31 cellular contexts compared by ENCODE assay signal in the genomic region with DNA sequence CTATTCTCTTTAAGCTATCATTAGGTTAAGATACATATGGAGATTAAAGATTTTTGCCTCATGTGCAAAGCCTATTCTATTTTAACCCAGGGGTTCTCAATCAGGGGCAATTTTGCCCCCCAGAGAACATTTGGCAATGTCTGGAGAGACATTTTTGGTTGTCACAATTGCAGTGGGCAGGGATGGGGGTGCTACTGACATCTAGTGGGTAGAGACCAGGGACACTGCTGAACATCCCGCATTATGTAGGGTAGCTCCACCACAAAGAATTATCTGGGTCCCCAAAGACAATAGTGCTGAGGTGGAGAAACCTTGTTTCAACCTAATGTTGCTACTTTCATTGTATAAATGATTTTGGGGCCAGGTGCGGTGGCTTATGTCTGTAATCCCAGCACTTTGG.
"Had no signal": no experiment of that assay in that cellular context is flagged by ENCODE, and none has a peak within 500 bp of the region (broad histone marks: within the 10 kb centered on the region; RNA-seq: fewer than 3 reads in every experiment).

No MANE protein-coding gene starts in this region.

- H2AFZ ChIP-seq: parathyroid adenoma had no signal

- H3K9me3 ChIP-seq: adrenal gland, body of pancreas, left lung, lower lobe of right lung, psoas muscle, uterus had no signal

- DNase-seq: activated CD4-positive, alpha-beta T cell treated with anti-CD3 and anti-CD28 coated beads for 4 hours; activated CD4-positive, alpha-beta T cell treated with anti-CD3 and anti-CD28 coated beads, Interleukin-2, amount 50 U/mL, for 4 hours; activated effector memory CD4-positive, alpha-beta T cell treated with anti-CD3 and anti-CD28 coated beads, Interleukin-2, amount 50 U/mL, for 16 hours; activated naive CD4-positive, alpha-beta T cell treated with anti-CD3 and anti-CD28 coated beads for 36 hours; activated naive CD8-positive, alpha-beta T cell treated with anti-CD3 and anti-CD28 coated beads for 36 hours; adrenal gland; aorta; body of pancreas; cortex of kidney; effector memory CD8-positive, alpha-beta T cell; foreskin fibroblast; heart left ventricle; kidney glomerular epithelial cell; left lung; lower lobe of right lung; mesenchymal stem cell; naive thymus-derived CD8-positive, alpha-beta T cell; occipital lobe; psoas muscle; stimulated activated CD4-positive, alpha-beta T cell treated with anti-CD3 and anti-CD28 coated beads, Interleukin-1b, Interleukin-23, amount 100 ng/mL, for 48 hours; stimulated activated CD4-positive, alpha-beta T cell treated with anti-CD3 and anti-CD28 coated beads, Interleukin-4, amount 100 ng/mL, for 4 hours; stimulated activated CD8-positive, alpha-beta memory T cell treated with anti-CD3 and anti-CD28 coated beads, Interleukin-4, amount 100 ng/mL, for 48 hours; stimulated activated naive CD8-positive, alpha-beta T cell treated with anti-CD3 and anti-CD28 coated beads, Interleukin-15, amount 100 ng/mL, for 72 hours; substantia nigra; T-helper 2 cell; uterus had no signal

- ATAC-seq: body of pancreas; effector memory CD8-positive, alpha-beta T cell; esophagus mucosa; heart left ventricle; left lung; lower lobe of right lung; naive thymus-derived CD8-positive, alpha-beta T cell; psoas muscle; stimulated activated memory B cell treated with anti-CD40 and anti-IgM and Interleukin-4, amounts not matched to agents 10 μg/mL and 1 μg/mL and 100 μg/mL, for 72 hours; stimulated activated naive CD8-positive, alpha-beta T cell treated with anti-CD3 and anti-CD28 coated beads, Interleukin-15, amount 100 ng/mL, for 72 hours had no signal

- H3K79me2 ChIP-seq: parathyroid adenoma had no signal

- H3K4me2 ChIP-seq: smooth muscle cell had no signal

- H3K27ac ChIP-seq: adrenal gland, body of pancreas, cardiac muscle cell, heart left ventricle, left lung, lower lobe of right lung, parathyroid adenoma, psoas muscle, uterus had no signal

- H3K27me3 ChIP-seq: adrenal gland, body of pancreas, cardiac muscle cell, heart left ventricle, left lung, uterus had no signal

- H3K9ac ChIP-seq: parathyroid adenoma had no signal

- H3K4me3 ChIP-seq: adrenal gland, body of pancreas, cardiac muscle cell, heart left ventricle, left lung, lower lobe of right lung, psoas muscle, smooth muscle cell, uterus had no signal

- H3K4me1 ChIP-seq: adrenal gland, body of pancreas, heart left ventricle, left lung, lower lobe of right lung, parathyroid adenoma, psoas muscle, uterus had no signal

- H3K36me3 ChIP-seq: adrenal gland, cardiac muscle cell, left lung, lower lobe of right lung, uterus had no signal
